13 cellular contexts compared by ENCODE assay signal in the genomic region with DNA sequence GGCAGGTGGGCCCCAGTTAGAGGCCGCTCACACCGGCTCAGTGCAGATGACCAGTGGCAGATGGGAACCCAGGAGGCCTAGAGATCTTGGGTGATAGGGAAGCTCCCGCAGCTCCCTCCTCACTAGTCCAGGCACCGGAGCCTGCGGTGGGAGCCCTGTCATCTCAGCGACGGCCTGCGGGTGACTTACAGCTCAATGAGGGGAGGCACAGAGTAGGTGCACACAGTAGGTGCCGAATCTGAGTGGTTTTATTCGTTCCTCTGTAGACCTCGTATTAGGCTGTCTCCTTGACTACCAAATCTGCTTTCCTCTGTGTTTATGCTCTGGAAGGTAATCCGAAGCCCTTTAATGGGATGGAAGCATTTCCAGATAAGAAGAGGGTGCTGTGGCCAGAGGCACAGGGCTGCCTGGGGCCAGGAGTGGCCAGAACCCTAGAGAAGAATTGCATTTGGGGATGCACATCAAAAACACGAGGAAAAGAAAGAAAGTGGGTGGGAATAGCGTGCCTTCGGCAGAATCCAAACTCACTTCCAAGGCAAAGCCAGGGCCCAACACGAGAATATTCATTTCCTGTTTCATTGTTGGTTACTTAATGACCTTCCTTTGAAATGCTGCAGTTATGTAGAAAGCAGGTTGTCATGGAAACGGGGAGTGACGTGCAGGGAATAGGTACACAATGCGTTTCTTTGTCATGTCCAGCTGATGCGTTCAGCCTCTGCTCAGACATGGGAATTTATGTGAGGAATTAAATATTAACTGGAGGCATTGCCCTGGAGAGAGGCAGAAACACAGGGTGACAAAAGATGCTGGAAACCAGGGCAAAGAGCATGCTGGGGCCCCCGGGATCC. TPM values are rescaled to one million over a fixed set of nuclear protein-coding genes. Genes with fewer than 3 reads are reported as not detected.
DNase-seq lines count a peak whose midpoint lies in the region; ATAC-seq, FAIRE-seq and TF ChIP-seq lines count a peak whose summit lies in the region.
"Had no signal": no experiment of that assay in that cellular context is flagged by ENCODE, and none has a peak within 500 bp of the region (broad histone marks: within the 10 kb centered on the region; RNA-seq: fewer than 3 reads in every experiment).

No MANE protein-coding gene starts in this region.

- no TSS peak for BruUV-seq in Caco-2 (replicated peaks; lab: Mats Ljungman, UMichigan)

- CTCF ChIA-PET in Caco-2 (lab: Charles Lee) = interaction anchor here (0.8 kb wide), 1 partner anchor 34 kb away, joined by 3 read pairs; no protein-coding TSS in a partner anchor
- CTCF ChIA-PET in GM10248 (lab: Yijun Ruan, JAX) = no interaction called here

- no peak overlapping the region for H3K9ac ChIP-seq in astrocyte (ENCODE audit: low read length)
- H3K9ac ChIP-seq: KMS-11 had no signal

- H3K4me1 Mint-ChIP-seq in Caco-2 (ENCODE audit: low read depth, unreplicated experiment) (peaks cover 21% of the 10 kb centered on the region), astrocyte (ENCODE audit: low read depth, unreplicated experiment) (no peaks in the 10 kb centered on the region)
- H3K4me1 Mint-ChIP-seq: CD4-positive, CD25-positive, alpha-beta regulatory T cell had no signal

- H3K4me3 Mint-ChIP-seq in Caco-2 (ENCODE audit: unreplicated experiment) = peak overlapping the region; percentile 46
- no peak overlapping the region for H3K4me3 Mint-ChIP-seq in astrocyte (ENCODE audit: unreplicated experiment)
- H3K4me3 Mint-ChIP-seq: CD4-positive, CD25-positive, alpha-beta regulatory T cell; dendritic cell treated with granulocyte-macrophage colony-stimulating factor and Interleukin-4, amounts not matched to agents 40 ng/mL and 50 ng/mL, for 4 days; stimulated activated effector memory CD8-positive, alpha-beta T cell treated with anti-CD3 and anti-CD28 coated beads, Interleukin-12 subunit alpha, Interleukin-12 subunit beta, amount 100 ng/mL, for 72 hours had no signal

- peaks cover 15% of the 10 kb centered on the region for H3K9me3 Mint-ChIP-seq in Caco-2 (ENCODE audit: unreplicated experiment)
- H3K9me3 Mint-ChIP-seq in astrocyte (ENCODE audit: unreplicated experiment) = peaks cover 10% of the 10 kb centered on the region
- H3K9me3 Mint-ChIP-seq: dendritic cell treated with granulocyte-macrophage colony-stimulating factor and Interleukin-4, amounts not matched to agents 40 ng/mL and 50 ng/mL, for 4 days; stimulated activated effector memory CD8-positive, alpha-beta T cell treated with anti-CD3 and anti-CD28 coated beads, Interleukin-12 subunit alpha, Interleukin-12 subunit beta, amount 100 ng/mL, for 72 hours had no signal

- H3K27ac Mint-ChIP-seq in Caco-2 (ENCODE audit: unreplicated experiment) (peak overlapping the region; percentile 69), astrocyte (ENCODE audit: unreplicated experiment) (no peak overlapping the region)
- H3K27ac Mint-ChIP-seq: CD4-positive, CD25-positive, alpha-beta regulatory T cell; dendritic cell treated with granulocyte-macrophage colony-stimulating factor and Interleukin-4, amounts not matched to agents 40 ng/mL and 50 ng/mL, for 4 days; stimulated activated effector memory CD8-positive, alpha-beta T cell treated with anti-CD3 and anti-CD28 coated beads, Interleukin-12 subunit alpha, Interleukin-12 subunit beta, amount 100 ng/mL, for 72 hours had no signal

- H3K4me3 ChIP-seq in Caco-2 (ENCODE audit: low read depth, low read length) = no peak overlapping the region
- H3K4me3 ChIP-seq in astrocyte (ENCODE audit: insufficient read depth, low read depth, low read length) = no peak overlapping the region
- no peak overlapping the region for H3K4me3 ChIP-seq in left lung

- no peak overlapping the region for H2AFZ ChIP-seq in astrocyte (ENCODE audit: low read depth, low read length)

- H3K4me1 ChIP-seq in Caco-2 (peaks cover 22% of the 10 kb centered on the region), astrocyte (ENCODE audit: insufficient read depth, low read length) (peaks cover 4% of the 10 kb centered on the region), left lung (no peaks in the 10 kb centered on the region)

- H3K79me2 ChIP-seq in astrocyte (ENCODE audit: insufficient read depth, low read length) = no peaks in the 10 kb centered on the region

- H3K27me3 Mint-ChIP-seq in Caco-2 (ENCODE audit: insufficient read depth, unreplicated experiment) = peaks cover 12% of the 10 kb centered on the region
- peaks cover 35% of the 10 kb centered on the region for H3K27me3 Mint-ChIP-seq in astrocyte (ENCODE audit: low read depth, unreplicated experiment)
- H3K27me3 Mint-ChIP-seq: dendritic cell treated with granulocyte-macrophage colony-stimulating factor and Interleukin-4, amounts not matched to agents 40 ng/mL and 50 ng/mL, for 4 days had no signal

- no peak for FAIRE-seq in astrocyte (lab: Jason Lieb, UNC)
- FAIRE-seq: TTC549 had no signal

- H3K27me3 ChIP-seq in Caco-2 (replicated peaks; ENCODE audit: control insufficient read depth, insufficient read depth, low read length) (no peaks in the 10 kb centered on the region), astrocyte (ENCODE audit: insufficient read depth, low read length) (peaks cover 9% of the 10 kb centered on the region), left lung (peaks cover 0 to 56% of the 10 kb centered on the region in 2 donors)

- no peaks in the 10 kb centered on the region for H4K20me1 ChIP-seq in astrocyte (ENCODE audit: insufficient read depth, low read length)

- H3K27ac ChIP-seq in astrocyte (ENCODE audit: low read depth, low read length) = no peak overlapping the region
- H3K27ac ChIP-seq in left lung = no peak overlapping the region
- H3K27ac ChIP-seq: KMS-11 had no signal

- intact Hi-C loops in Caco-2 (cut with micrococcal nuclease; ENCODE audit: unreplicated experiment) = loop anchor here (5.0 kb wide), 1 partner anchor 33 kb away; no protein-coding TSS in a partner anchor
- intact Hi-C loops in left lung (cut with DNase I) = no loop called here

- peaks cover 9% of the 10 kb centered on the region for H3K36me3 Mint-ChIP-seq in Caco-2 (ENCODE audit: insufficient read depth, unreplicated experiment)
- H3K36me3 Mint-ChIP-seq in astrocyte (ENCODE audit: low read depth, unreplicated experiment) = no peaks in the 10 kb centered on the region
- H3K36me3 Mint-ChIP-seq: CD4-positive, CD25-positive, alpha-beta regulatory T cell; stimulated activated effector memory CD8-positive, alpha-beta T cell treated with anti-CD3 and anti-CD28 coated beads, Interleukin-12 subunit alpha, Interleukin-12 subunit beta, amount 100 ng/mL, for 72 hours had no signal

- H3K36me3 ChIP-seq in Caco-2 (ENCODE audit: control insufficient read depth, insufficient read depth, low read length) (no peaks in the 10 kb centered on the region), astrocyte (ENCODE audit: insufficient read depth, low read length) (no peaks in the 10 kb centered on the region), left lung (no peaks in the 10 kb centered on the region)

- DNase-seq in Caco-2 (peak; percentile 86 to 95), NCI-H1092 treated with DMSO at 0.1 percent for 48 hours (lab: John Stamatoyannopoulos, UW) (peak; percentile 7), astrocyte (ENCODE audit: low read depth) (peak; percentile 44), iris pigment epithelial cell (ENCODE audit: low read depth) (peak; percentile 53), NCI-H1694 treated with DMSO at 0.1 percent for 48 hours (lab: John Stamatoyannopoulos, UW) (no peak), NCI-H510A (lab: John Stamatoyannopoulos, UW) (no peak), GM10248 (ENCODE audit: extremely low spot score) (no peak), left lung (no peak)
- DNase-seq: CD4-positive, CD25-positive, alpha-beta regulatory T cell had no signal

- no peak overlapping the region for H3K4me2 ChIP-seq in astrocyte (ENCODE audit: low read length)
- H3K4me2 ChIP-seq: KMS-11 had no signal

- no peak for ATAC-seq in left lung
- ATAC-seq: stimulated activated effector memory CD8-positive, alpha-beta T cell treated with anti-CD3 and anti-CD28 coated beads, Interleukin-12 subunit alpha, Interleukin-12 subunit beta, amount 100 ng/mL, for 72 hours had no signal

- POLR2A ChIA-PET in Caco-2 (lab: Charles Lee) = no interaction called here
- POLR2A ChIA-PET in GM10248 (lab: Yijun Ruan, JAX) = interaction anchor here (0.5 kb wide), 1 partner anchor 110 kb away, joined by 6 read pairs; a partner anchor contains a TSS

- H3K9me3 ChIP-seq in Caco-2 (peaks cover 11% of the 10 kb centered on the region), astrocyte (ENCODE audit: insufficient read depth, low read depth, low read length) (no peaks in the 10 kb centered on the region), left lung (peaks cover 0 to 5% of the 10 kb centered on the region in 2 donors)

- TF ChIP-seq CTCF in Caco-2 (IDR thresholded peaks at IDR 0.05; ENCODE audit: insufficient read depth in 1 of 2, low read depth in 1 of 2, low read length in 1 of 2, severe bottlenecking in 1 of 2, unreplicated experiment in 1 of 2) = no peak
- no peak for TF ChIP-seq CTCF in astrocyte (IDR thresholded peaks at IDR 0.05; ENCODE audit: insufficient read depth, low read depth, low read length)
- no peak for TF ChIP-seq CTCF in GM10248 (IDR thresholded peaks at IDR 0.05; ENCODE audit: control extremely low read depth, extremely low read depth, low read depth, missing control alignments)
- TF ChIP-seq CTCF in left lung (IDR thresholded peaks at IDR 0.05) = no peak

RNA-seq across cellular contexts. Expression of a gene that starts 24.7 kb away (rescaled TPM):
- total RNA-seq in Caco-2 (2022) = 0.25 and 0.65 TPM in 2 replicates
- total RNA-seq in astrocyte = 0.17 TPM in 1 of 2 replicates, not detected in the other
- not detected for total RNA-seq in left lung
- total RNA-seq: CD4-positive, CD25-positive, alpha-beta regulatory T cell had no signal

Comparison
In these comparisons a context has a peak if more than half of its experiments do, and no peak if none do; other contexts are left out.
1. DNase-seq: peak in Caco-2 (2 of 2), NCI-H1092 treated with DMSO at 0.1 percent for 48 hours (single experiment), astrocyte (single experiment) and iris pigment epithelial cell (single experiment); none in NCI-H1694 treated with DMSO at 0.1 percent for 48 hours (single experiment), NCI-H510A (single experiment), GM10248 (single experiment) and left lung (0 of 2).